In genomic region chrX:94946137-94946536, GRCh38 we compare ENCODE assay signal across 2 cellular contexts.
A peak's percentile ranks its signal among the peaks of the same experiment; 100 is the strongest.
DNase-seq lines count a peak whose midpoint lies in the region; ATAC-seq, FAIRE-seq and TF ChIP-seq lines count a peak whose summit lies in the region.
"Not testable (repeated sequence)": the region's sequence is repeated elsewhere in the genome, so short reads cannot be mapped to it uniquely, and the experiment has no call there.

No MANE protein-coding gene starts in this region.

- TF ChIP-seq RAD21 in A549 (conservative IDR thresholded peaks at IDR 0.05 in 1 of 2, IDR thresholded peaks at IDR 0.05 in 1 of 2): not testable (repeated sequence)

- not testable (repeated sequence) for H3K36me3 ChIP-seq in HEK293 (ENCODE audit: control insufficient read depth in 2 of 2, insufficient read depth in 1 of 2, low read length in 2 of 2)

- POLR2A ChIA-PET in A549 (lab: Yijun Ruan, JAX); HEK293 (lab: Yijun Ruan, JAX): not testable (repeated sequence)

- WGBS in A549 (ENCODE audit: missing lambda C conversion rate): 3% methylated on average over 3 of the region's 3 CpGs

- DNase-seq in A549 (ENCODE audit: low read depth in 1 of 2, low spot score in 1 of 2): not testable (repeated sequence)

- ATAC-seq in A549: not testable (repeated sequence)

- not testable (repeated sequence) for TF ChIP-seq CTCF in A549 (IDR thresholded peaks at IDR 0.05); HEK293 (tag by site-specific recombination; IDR thresholded peaks at IDR 0.05)

- H3K27ac ChIP-seq in A549; HEK293 (ENCODE audit: extremely low read depth, low read depth, low read length): not testable (repeated sequence)

- not testable (repeated sequence) for TF ChIP-seq EP300 in A549 (IDR thresholded peaks at IDR 0.05)

- CTCF ChIA-PET in A549 (lab: Yijun Ruan, JAX): interaction anchor here (0.6 kb wide), 1 partner anchor 1140 kb away, joined by 3 read pairs; no protein-coding TSS in a partner anchor
- CTCF ChIA-PET in HEK293 (lab: Yijun Ruan, JAX): interaction anchor here (0.6 kb wide), 1 partner anchor 1059 kb away, joined by 4 read pairs; no protein-coding TSS in a partner anchor

- not testable (repeated sequence) for FAIRE-seq in A549 (lab: Jason Lieb, UNC)

- not testable (repeated sequence) for H3K9me3 ChIP-seq in A549; HEK293 (ENCODE audit: control insufficient read depth, insufficient read depth, low read depth, low read length)

- not testable (repeated sequence) for H3K4me1 ChIP-seq in A549; HEK293 (ENCODE audit: control insufficient read depth, insufficient read depth, low read length)

- H3K4me2 ChIP-seq in A549: not testable (repeated sequence)

- not testable (repeated sequence) for H3K4me3 ChIP-seq in A549; HEK293 (ENCODE audit: low read depth, low read length)

- not testable (repeated sequence) for TF ChIP-seq POLR2A in A549 (IDR thresholded peaks at IDR 0.05; ENCODE audit: low read length)

TF ChIP-seq in A549, 52 proteins besides CTCF, POLR2A, EP300 and RAD21:
- peak; percentile 24; the same call in 1 of the 2 replicates for TF ChIP-seq ZC3H11A (IDR thresholded peaks at IDR 0.05)
TF ChIP-seq in A549: peak in this region for 1; not testable (repeated sequence) for 51.

TF ChIP-seq in HEK293, 187 proteins besides CTCF, POLR2A, EP300 and RAD21 (continues in another document):
- TF ChIP-seq, protein P1, sequence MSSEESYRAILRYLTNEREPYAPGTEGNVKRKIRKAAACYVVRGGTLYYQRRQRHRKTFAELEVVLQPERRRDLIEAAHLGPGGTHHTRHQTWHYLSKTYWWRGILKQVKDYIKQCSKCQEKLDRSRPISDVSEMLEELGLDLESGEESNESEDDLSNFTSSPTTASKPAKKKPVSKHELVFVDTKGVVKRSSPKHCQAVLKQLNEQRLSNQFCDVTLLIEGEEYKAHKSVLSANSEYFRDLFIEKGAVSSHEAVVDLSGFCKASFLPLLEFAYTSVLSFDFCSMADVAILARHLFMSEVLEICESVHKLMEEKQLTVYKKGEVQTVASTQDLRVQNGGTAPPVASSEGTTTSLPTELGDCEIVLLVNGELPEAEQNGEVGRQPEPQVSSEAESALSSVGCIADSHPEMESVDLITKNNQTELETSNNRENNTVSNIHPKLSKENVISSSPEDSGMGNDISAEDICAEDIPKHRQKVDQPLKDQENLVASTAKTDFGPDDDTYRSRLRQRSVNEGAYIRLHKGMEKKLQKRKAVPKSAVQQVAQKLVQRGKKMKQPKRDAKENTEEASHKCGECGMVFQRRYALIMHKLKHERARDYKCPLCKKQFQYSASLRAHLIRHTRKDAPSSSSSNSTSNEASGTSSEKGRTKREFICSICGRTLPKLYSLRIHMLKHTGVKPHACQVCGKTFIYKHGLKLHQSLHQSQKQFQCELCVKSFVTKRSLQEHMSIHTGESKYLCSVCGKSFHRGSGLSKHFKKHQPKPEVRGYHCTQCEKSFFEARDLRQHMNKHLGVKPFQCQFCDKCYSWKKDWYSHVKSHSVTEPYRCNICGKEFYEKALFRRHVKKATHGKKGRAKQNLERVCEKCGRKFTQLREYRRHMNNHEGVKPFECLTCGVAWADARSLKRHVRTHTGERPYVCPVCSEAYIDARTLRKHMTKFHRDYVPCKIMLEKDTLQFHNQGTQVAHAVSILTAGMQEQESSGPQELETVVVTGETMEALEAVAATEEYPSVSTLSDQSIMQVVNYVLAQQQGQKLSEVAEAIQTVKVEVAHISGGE (tag by site-specific recombination; conservative IDR thresholded peaks at IDR 0.05; ENCODE audit: low read depth): peak; percentile 83
- TF ChIP-seq ZNF654 (tag by site-specific recombination; IDR thresholded peaks at IDR 0.05; ENCODE audit: low read depth): peak; percentile 53
- TF ChIP-seq ZBTB8A (tag by site-specific recombination; IDR thresholded peaks at IDR 0.05): peak; percentile 70; the same call in 1 of the 2 replicates
- 0 out of 2 replicates have a peak, but pooled peaks have one; percentile 34 for TF ChIP-seq ZNF580 (tag by site-specific recombination; IDR thresholded peaks at IDR 0.05)
- peak; percentile 91 for TF ChIP-seq ZNF426 (tag by site-specific recombination; IDR thresholded peaks at IDR 0.05)
- peak; percentile 84 for TF ChIP-seq ZNF510 (tag by site-specific recombination; IDR thresholded peaks at IDR 0.05; ENCODE audit: insufficient replicate concordance)
- 0 out of 2 replicates have a peak, but pooled peaks have one; percentile 24 for TF ChIP-seq ZNF664 (tag by site-specific recombination; IDR thresholded peaks at IDR 0.05)
- 0 out of 2 replicates have a peak, but pooled peaks have one; percentile 36 for TF ChIP-seq ZNF433 (tag by site-specific recombination; IDR thresholded peaks at IDR 0.05; ENCODE audit: low read depth)
- peak; percentile 63 for TF ChIP-seq ZNF529 (tag by site-specific recombination; IDR thresholded peaks at IDR 0.05; ENCODE audit: insufficient replicate concordance)
- peak; percentile 64 for TF ChIP-seq ZNF623 (tag by site-specific recombination; IDR thresholded peaks at IDR 0.05)
- 0 out of 2 replicates have a peak, but pooled peaks have one; percentile 29 for TF ChIP-seq ZNF560 (tag by site-specific recombination; IDR thresholded peaks at IDR 0.05; ENCODE audit: borderline replicate concordance)
- TF ChIP-seq, protein P2, sequence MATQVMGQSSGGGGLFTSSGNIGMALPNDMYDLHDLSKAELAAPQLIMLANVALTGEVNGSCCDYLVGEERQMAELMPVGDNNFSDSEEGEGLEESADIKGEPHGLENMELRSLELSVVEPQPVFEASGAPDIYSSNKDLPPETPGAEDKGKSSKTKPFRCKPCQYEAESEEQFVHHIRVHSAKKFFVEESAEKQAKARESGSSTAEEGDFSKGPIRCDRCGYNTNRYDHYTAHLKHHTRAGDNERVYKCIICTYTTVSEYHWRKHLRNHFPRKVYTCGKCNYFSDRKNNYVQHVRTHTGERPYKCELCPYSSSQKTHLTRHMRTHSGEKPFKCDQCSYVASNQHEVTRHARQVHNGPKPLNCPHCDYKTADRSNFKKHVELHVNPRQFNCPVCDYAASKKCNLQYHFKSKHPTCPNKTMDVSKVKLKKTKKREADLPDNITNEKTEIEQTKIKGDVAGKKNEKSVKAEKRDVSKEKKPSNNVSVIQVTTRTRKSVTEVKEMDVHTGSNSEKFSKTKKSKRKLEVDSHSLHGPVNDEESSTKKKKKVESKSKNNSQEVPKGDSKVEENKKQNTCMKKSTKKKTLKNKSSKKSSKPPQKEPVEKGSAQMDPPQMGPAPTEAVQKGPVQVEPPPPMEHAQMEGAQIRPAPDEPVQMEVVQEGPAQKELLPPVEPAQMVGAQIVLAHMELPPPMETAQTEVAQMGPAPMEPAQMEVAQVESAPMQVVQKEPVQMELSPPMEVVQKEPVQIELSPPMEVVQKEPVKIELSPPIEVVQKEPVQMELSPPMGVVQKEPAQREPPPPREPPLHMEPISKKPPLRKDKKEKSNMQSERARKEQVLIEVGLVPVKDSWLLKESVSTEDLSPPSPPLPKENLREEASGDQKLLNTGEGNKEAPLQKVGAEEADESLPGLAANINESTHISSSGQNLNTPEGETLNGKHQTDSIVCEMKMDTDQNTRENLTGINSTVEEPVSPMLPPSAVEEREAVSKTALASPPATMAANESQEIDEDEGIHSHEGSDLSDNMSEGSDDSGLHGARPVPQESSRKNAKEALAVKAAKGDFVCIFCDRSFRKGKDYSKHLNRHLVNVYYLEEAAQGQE (tag by site-specific recombination; IDR thresholded peaks at IDR 0.05): peak; percentile 32; the same call in 1 of the 2 replicates
- TF ChIP-seq ZNF558 (tag by site-specific recombination; IDR thresholded peaks at IDR 0.05): peak; percentile 62; the same call in 1 of the 2 replicates
- peak; percentile 31; the same call in 1 of the 2 replicates for TF ChIP-seq MYNN (tag by site-specific recombination; IDR thresholded peaks at IDR 0.05; ENCODE audit: borderline replicate concordance)
- peak; percentile 93 for TF ChIP-seq ZNF555 (tag by site-specific recombination; conservative IDR thresholded peaks at IDR 0.05)
- TF ChIP-seq ZXDB (tag by site-specific recombination; IDR thresholded peaks at IDR 0.05): peak; percentile 66
- peak; percentile 33; the same call in 1 of the 2 replicates for TF ChIP-seq GLI2 (tag by site-specific recombination; IDR thresholded peaks at IDR 0.05; ENCODE audit: borderline replicate concordance, low read depth)
